Comparison of ENCODE assay signal across 10 cellular contexts in the genomic region with DNA sequence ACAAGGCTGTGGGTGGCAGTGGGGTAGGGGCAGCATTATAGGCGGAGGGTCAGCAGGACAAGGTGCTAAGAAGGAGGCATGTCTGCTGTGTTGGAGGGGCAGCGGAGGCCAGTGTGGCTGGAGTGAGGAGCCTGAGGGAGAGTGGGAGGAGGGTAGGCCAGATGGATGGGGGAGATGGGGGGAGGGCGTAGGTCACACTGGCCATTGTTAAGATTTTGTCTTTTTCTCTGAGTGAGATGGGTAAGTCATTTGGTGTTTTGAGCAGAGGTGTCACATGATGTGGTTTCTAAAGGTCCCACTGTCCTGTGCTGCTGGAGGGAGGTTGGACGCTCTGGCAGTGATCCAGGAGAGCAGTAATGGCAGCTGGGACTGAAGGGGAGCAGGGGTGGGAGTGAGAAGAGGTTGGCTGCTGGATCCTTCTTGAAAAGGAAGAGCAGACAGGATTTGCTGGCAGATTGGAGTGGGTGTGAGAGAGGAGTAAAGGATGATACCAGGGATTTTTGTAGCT. TPM values are rescaled to one million over a fixed set of nuclear protein-coding genes. Genes with fewer than 3 reads are reported as not detected.
DNase-seq lines count a peak whose midpoint lies in the region; ATAC-seq and TF ChIP-seq lines count a peak whose summit lies in the region.
"Had no signal": no experiment of that assay in that cellular context is flagged by ENCODE, and none has a peak within 500 bp of the region (broad histone marks: within the 10 kb centered on the region; RNA-seq: fewer than 3 reads in every experiment).

No MANE protein-coding gene starts in this region.

- no TSS peak for BruUV-seq in MCF 10A (replicated peaks; lab: Mats Ljungman, UMichigan)
- no TSS peak for BruUV-seq in mammary epithelial cell (replicated peaks; lab: Mats Ljungman, UMichigan)

- H3K36me3 Mint-ChIP-seq in MCF 10A (ENCODE audit: insufficient read depth, unreplicated experiment) (peaks cover 28% of the 10 kb centered on the region), WTC11 (peaks cover 42% of the 10 kb centered on the region)

- DNase-seq in MCF 10A (ENCODE audit: unreplicated experiment) (no peak), mammary epithelial cell (no peak), WTC11 (ENCODE audit: low spot score) (no peak), left ventricle myocardium superior (peak; percentile 63), substantia nigra (lab: John Stamatoyannopoulos, UW) (peak in 8 of 49 donors; percentile 14 to 49 (median 20))
- DNase-seq: MM.1S had no signal

- no peaks in the 10 kb centered on the region for H3K36me3 ChIP-seq in mammary epithelial cell (ENCODE audit: insufficient read depth, low read length)

- H4K20me1 ChIP-seq in mammary epithelial cell (ENCODE audit: insufficient read depth, low read length) = peaks cover 20% of the 10 kb centered on the region

- peaks cover 95% of the 10 kb centered on the region for H3K79me2 ChIP-seq in mammary epithelial cell (ENCODE audit: insufficient read depth, low read length)

- dilution Hi-C loops in mammary epithelial cell (cut with HindIII; ENCODE audit: low sequenced_read_pairs) = no loop called here

- H3K27ac ChIP-seq in mammary epithelial cell (ENCODE audit: insufficient read depth, low read depth, low read length) (no peak overlapping the region), substantia nigra (ENCODE audit: low read depth, low read length, poor library complexity, severe bottlenecking) (peak overlapping the region; percentile 41)
- H3K27ac ChIP-seq: SJSA1 had no signal

- peaks cover 35% of the 10 kb centered on the region for H3K4me1 ChIP-seq in mammary epithelial cell (ENCODE audit: insufficient read depth, low read length)

- intact Hi-C loops in MCF 10A (cut with micrococcal nuclease) = no loop called here
- intact Hi-C loops in mammary epithelial cell (cut with micrococcal nuclease) = no loop called here
- intact Hi-C loops in left ventricle myocardium superior (cut with micrococcal nuclease) = no loop called here

- H3K4me3 Mint-ChIP-seq in MCF 10A (ENCODE audit: unreplicated experiment) (no peak overlapping the region), WTC11 (no peak overlapping the region)

- WGBS in mammary epithelial cell (ENCODE audit: low coverage, missing lambda C conversion rate) = 100% methylated on average over 2 of the region's 4 CpGs

- CTCF ChIA-PET in MCF 10A (lab: Yijun Ruan, JAX) = no interaction called here
- CTCF ChIA-PET in mammary epithelial cell (lab: Charles Lee; ENCODE audit: low non-redundant PET) = no interaction called here
- CTCF ChIA-PET in WTC11 (lab: Charles Lee) = no interaction called here

- no peaks in the 10 kb centered on the region for H3K27me3 Mint-ChIP-seq in MCF 10A (ENCODE audit: insufficient read depth, unreplicated experiment)
- no peaks in the 10 kb centered on the region for H3K27me3 Mint-ChIP-seq in WTC11 (ENCODE audit: low read depth)

- no peaks in the 10 kb centered on the region for H3K9me3 ChIP-seq in mammary epithelial cell (replicated peaks; ENCODE audit: insufficient read depth, low read length)
- H3K9me3 ChIP-seq: SJSA1 had no signal

- no peaks in the 10 kb centered on the region for H3K27me3 ChIP-seq in mammary epithelial cell (ENCODE audit: insufficient read depth, low read length)
- H3K27me3 ChIP-seq: SJSA1 had no signal

- H3K9ac ChIP-seq in mammary epithelial cell (ENCODE audit: insufficient read depth, low read length) = no peak overlapping the region

- no peak overlapping the region for H2AFZ ChIP-seq in mammary epithelial cell (ENCODE audit: low read depth, low read length)

- in situ Hi-C loops in mammary epithelial cell (cut with MboI; ENCODE audit: low sequenced_read_pairs in 2 of 2) = no loop called here

- H3K4me1 Mint-ChIP-seq in MCF 10A (ENCODE audit: insufficient read depth, unreplicated experiment) (peaks cover 61% of the 10 kb centered on the region), WTC11 (peaks cover 67% of the 10 kb centered on the region)

- POLR2A ChIA-PET in MCF 10A (lab: Yijun Ruan, JAX) = interaction anchor here (0.7 kb wide), 1 partner anchor 31 kb away, joined by 3 read pairs; no protein-coding TSS in a partner anchor
- POLR2A ChIA-PET in WTC11 (lab: Charles Lee) = no interaction called here

- no peak for TF ChIP-seq CTCF in MCF 10A (IDR thresholded peaks at IDR 0.05; ENCODE audit: unreplicated experiment)
- TF ChIP-seq CTCF in mammary epithelial cell (conservative IDR thresholded peaks at IDR 0.05 in 1 of 2, IDR thresholded peaks at IDR 0.05 in 1 of 2; ENCODE audit: extremely low read depth in 1 of 2, insufficient read depth in 1 of 2, low read depth in 1 of 2, low read length in 2 of 2) = no peak
- no peak for TF ChIP-seq CTCF in WTC11 (IDR thresholded peaks at IDR 0.05)

- no peak for TF ChIP-seq POLR2A in GM18505 (IDR thresholded peaks at IDR 0.05; ENCODE audit: borderline replicate concordance, extremely low read depth, insufficient read depth, insufficient read length)

- peak overlapping the region; percentile 17 for H3K27ac Mint-ChIP-seq in MCF 10A (ENCODE audit: low read depth, unreplicated experiment)
- peak overlapping the region; percentile 81 for H3K27ac Mint-ChIP-seq in WTC11

- no peaks in the 10 kb centered on the region for H3K9me3 Mint-ChIP-seq in MCF 10A (ENCODE audit: unreplicated experiment)
- peaks cover 21% of the 10 kb centered on the region for H3K9me3 Mint-ChIP-seq in WTC11

- H3K4me3 ChIP-seq in mammary epithelial cell (replicated peaks in 1 of 3; ENCODE audit: insufficient read depth in 1 of 3, low read depth in 2 of 3, low read length in 3 of 3) = no peak overlapping the region
- H3K4me3 ChIP-seq: SJSA1 had no signal

- H3K4me2 ChIP-seq in mammary epithelial cell (ENCODE audit: insufficient read depth, low read depth, low read length) = no peak overlapping the region

- ATAC-seq in WTC11 (no peak), left ventricle myocardium superior (peak; percentile 64), GM19452 (IDR thresholded peaks at IDR 0.05; ENCODE audit: unreplicated experiment) (no peak), GM18867 (IDR thresholded peaks at IDR 0.05; ENCODE audit: unreplicated experiment) (no peak), GM18505 (IDR thresholded peaks at IDR 0.05; ENCODE audit: unreplicated experiment) (no peak)

TF ChIP-seq in WTC11, 78 proteins besides CTCF, POLR2A, EP300 and RAD21 (continues in another document):
- TF ChIP-seq GTF2I (CRISPR knock-in tag; conservative IDR thresholded peaks at IDR 0.05) = no peak
- TF ChIP-seq NR1H2 (CRISPR knock-in tag; IDR thresholded peaks at IDR 0.05) = no peak
- TF ChIP-seq MAX (CRISPR knock-in tag; IDR thresholded peaks at IDR 0.05) = no peak
- no peak for TF ChIP-seq ELF4 (CRISPR knock-in tag; IDR thresholded peaks at IDR 0.05; ENCODE audit: low read depth)
- TF ChIP-seq USF2 (CRISPR knock-in tag; IDR thresholded peaks at IDR 0.05) = no peak
- TF ChIP-seq, protein P1, sequence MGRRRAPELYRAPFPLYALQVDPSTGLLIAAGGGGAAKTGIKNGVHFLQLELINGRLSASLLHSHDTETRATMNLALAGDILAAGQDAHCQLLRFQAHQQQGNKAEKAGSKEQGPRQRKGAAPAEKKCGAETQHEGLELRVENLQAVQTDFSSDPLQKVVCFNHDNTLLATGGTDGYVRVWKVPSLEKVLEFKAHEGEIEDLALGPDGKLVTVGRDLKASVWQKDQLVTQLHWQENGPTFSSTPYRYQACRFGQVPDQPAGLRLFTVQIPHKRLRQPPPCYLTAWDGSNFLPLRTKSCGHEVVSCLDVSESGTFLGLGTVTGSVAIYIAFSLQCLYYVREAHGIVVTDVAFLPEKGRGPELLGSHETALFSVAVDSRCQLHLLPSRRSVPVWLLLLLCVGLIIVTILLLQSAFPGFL (CRISPR knock-in tag; IDR thresholded peaks at IDR 0.05; ENCODE audit: borderline replicate concordance) = no peak
- no peak for TF ChIP-seq ZNF121 (CRISPR knock-in tag; IDR thresholded peaks at IDR 0.05)
- no peak for TF ChIP-seq HMGXB4 (CRISPR knock-in tag; IDR thresholded peaks at IDR 0.05)
- TF ChIP-seq EMX1 (CRISPR knock-in tag; IDR thresholded peaks at IDR 0.05) = no peak

RNA-seq across cellular contexts. Expression of gene PPP6R3, which starts 9.8 kb away (rescaled TPM):
- total RNA-seq in MCF 10A (2022) (87.2 and 95.7 TPM in 2 replicates), mammary epithelial cell (100 to 1,000 TPM in 1 of 2 donors, 10 to 100 TPM in 1; 90.5 to 115 TPM), WTC11 (2021) (124 to 138 TPM (median 132 TPM) in 3 replicates), left ventricle myocardium superior (86.7 TPM)
- 30.8 TPM for polyA plus RNA-seq in mammary epithelial cell
- 122 TPM for polyA minus RNA-seq in mammary epithelial cell
